8 cellular contexts compared by ENCODE assay signal in genomic region chr14:64387232-64387737, GRCh38. TPM values are rescaled to one million over a fixed set of nuclear protein-coding genes. Genes with fewer than 3 reads are reported as not detected.
DNase-seq lines count a peak whose midpoint lies in the region; ATAC-seq and TF ChIP-seq lines count a peak whose summit lies in the region.

No MANE protein-coding gene starts in this region.

- H3K4ac ChIP-seq in mesenchymal stem cell (ENCODE audit: low read depth in 1 of 2, low read length in 2 of 2), result peak overlapping the region; percentile 93 to 95

- POLR2A ChIA-PET in PC-9 (lab: Charles Lee; ENCODE audit: unreplicated experiment), result interaction anchor here (0.5 to 1.4 kb wide), 10 partner anchors 23 to 1558 kb away, joined by 3 to 12 read pairs (median 4); no protein-coding TSS in a partner anchor

- WGBS in mesenchymal stem cell, result 9% methylated on average over 25 of the region's 25 CpGs

- peak overlapping the region in 1 of 2 experiments; percentile 92 for H3K14ac ChIP-seq in mesenchymal stem cell (ENCODE audit: low read length in 2 of 2)

- intact Hi-C loops in PC-9 (cut with micrococcal nuclease; ENCODE audit: unreplicated experiment), result loop anchor here (1.0 kb wide), 1 partner anchor 116 kb away; the partner anchor contains the start of gene ZBTB25
- intact Hi-C loops in dendritic cell treated with granulocyte-macrophage colony-stimulating factor and Interleukin-4, amounts not matched to agents 40 ng/mL and 50 ng/mL, for 4 days (cut with micrococcal nuclease), result loop anchor here (5.0 kb wide), 1 partner anchor 80 kb away; the partner anchor contains the start of gene AKAP5

- H3K23ac ChIP-seq in mesenchymal stem cell (ENCODE audit: low read length in 2 of 2), result no peak overlapping the region

- H4K91ac ChIP-seq in mesenchymal stem cell (ENCODE audit: low read length), result peak overlapping the region; percentile 81

- H2BK5ac ChIP-seq in mesenchymal stem cell (ENCODE audit: low read depth, low read length, poor library complexity, severe bottlenecking), result peak overlapping the region; percentile 71

- H3F3A ChIP-seq in PC-9 (ENCODE audit: insufficient read depth, low read depth), result peaks cover 15% of the 10 kb centered on the region

- H3K9me2 ChIP-seq in PC-9 (ENCODE audit: insufficient read depth), result no peaks in the 10 kb centered on the region

- 0 out of 2 replicates have a peak, but pooled peaks cover 4% of the 10 kb centered on the region for H4K20me1 ChIP-seq in PC-9 (ENCODE audit: insufficient read depth)

- H3K4me3 Mint-ChIP-seq in dendritic cell treated with granulocyte-macrophage colony-stimulating factor and Interleukin-4, amounts not matched to agents 40 ng/mL and 50 ng/mL, for 4 days, result peak overlapping the region; percentile 88

- peak overlapping the region; percentile 91 for H4K8ac ChIP-seq in mesenchymal stem cell (ENCODE audit: low read length)

- H2AFZ ChIP-seq in PC-9 (peak overlapping the region; percentile 97), mesenchymal stem cell (ENCODE audit: low read depth, low read length) (peak overlapping the region; percentile 94)

- H3K4me2 ChIP-seq in PC-9 (peak overlapping the region; percentile 90), mesenchymal stem cell (ENCODE audit: low read length, poor library complexity, severe bottlenecking) (peak overlapping the region; percentile 99)

- peak; percentile 70 for DNase-seq in NCI-H748 (lab: John Stamatoyannopoulos, UW; ENCODE audit: unreplicated experiment)
- DNase-seq in NCI-H748 treated with DMSO at 0.1 percent for 48 hours (lab: John Stamatoyannopoulos, UW), result no peak
- peak; percentile 33 to 37 for DNase-seq in PC-9
- peak; percentile 53 for DNase-seq in mesenchymal stem cell
- DNase-seq in ureter (ENCODE audit: low spot score), result peak; percentile 55
- DNase-seq in NK-92 (lab: John Stamatoyannopoulos, UW; ENCODE audit: unreplicated experiment), result no peak

- peak overlapping the region; percentile 44 for H2BK15ac ChIP-seq in mesenchymal stem cell (ENCODE audit: low read depth, poor library complexity, severe bottlenecking)

- H3K4me1 ChIP-seq in PC-9 (replicated peaks; ENCODE audit: insufficient read depth) (peaks cover 23% of the 10 kb centered on the region), mesenchymal stem cell (ENCODE audit: control insufficient read depth, insufficient read depth, low read depth, low read length) (peaks cover 2% of the 10 kb centered on the region)

- peaks cover 7% of the 10 kb centered on the region; the same call in 1 of the 2 replicates for H3K36me3 ChIP-seq in PC-9 (ENCODE audit: low read depth)
- H3K36me3 ChIP-seq in mesenchymal stem cell (ENCODE audit: control insufficient read depth in 1 of 2, insufficient read depth in 2 of 2, low read depth in 1 of 2, low read length in 2 of 2), result peaks cover 4 to 16% of the 10 kb centered on the region in 2 experiments

- peak overlapping the region in 1 of 2 experiments; percentile 94 for H2BK12ac ChIP-seq in mesenchymal stem cell (ENCODE audit: low read length in 2 of 2)

- no peak overlapping the region for H2AK5ac ChIP-seq in mesenchymal stem cell (ENCODE audit: low read length, severe bottlenecking)

- peak overlapping the region; percentile 71 to 89 for H3K18ac ChIP-seq in mesenchymal stem cell (ENCODE audit: low read depth in 1 of 2, low read length in 2 of 2)

- peaks cover 32% of the 10 kb centered on the region for H3K4me1 Mint-ChIP-seq in dendritic cell treated with granulocyte-macrophage colony-stimulating factor and Interleukin-4, amounts not matched to agents 40 ng/mL and 50 ng/mL, for 4 days (ENCODE audit: low read depth)

- CTCF ChIA-PET in PC-9 (lab: Charles Lee), result interaction anchor here (0.5 to 1.7 kb wide), 4 partner anchors 43 to 949 kb away, joined by 3 to 5 read pairs (median 4); no protein-coding TSS in a partner anchor

- peak overlapping the region; percentile 89 for H3K27ac Mint-ChIP-seq in dendritic cell treated with granulocyte-macrophage colony-stimulating factor and Interleukin-4, amounts not matched to agents 40 ng/mL and 50 ng/mL, for 4 days

- TF ChIP-seq CTCF in PC-9 (conservative IDR thresholded peaks at IDR 0.05), result no peak

- H3K27ac ChIP-seq in PC-9 (peak overlapping the region; percentile 72), mesenchymal stem cell (ENCODE audit: low read length, poor library complexity, severe bottlenecking) (peak overlapping the region; percentile 82)

- H3K27me3 ChIP-seq in PC-9 (ENCODE audit: insufficient read depth, low read depth), result no peaks in the 10 kb centered on the region
- no peaks in the 10 kb centered on the region for H3K27me3 ChIP-seq in mesenchymal stem cell (ENCODE audit: control insufficient read depth in 1 of 2, insufficient read depth in 1 of 2, low read length in 2 of 2)

- H2BK120ac ChIP-seq in mesenchymal stem cell (ENCODE audit: low read depth, low read length), result no peak overlapping the region

- BruUV-seq in PC-9 (replicated peaks; lab: Mats Ljungman, UMichigan), result TSS peak; percentile 84

- peak; percentile 25 for ATAC-seq in HG02973 (IDR thresholded peaks at IDR 0.05; ENCODE audit: unreplicated experiment)

- H3K4me3 ChIP-seq in PC-9 (peak overlapping the region; percentile 73), mesenchymal stem cell (ENCODE audit: insufficient read depth in 1 of 2, low read depth in 1 of 2, low read length in 2 of 2) (peak overlapping the region; percentile 85 to 92)

- no peaks in the 10 kb centered on the region for H3K9me3 Mint-ChIP-seq in dendritic cell treated with granulocyte-macrophage colony-stimulating factor and Interleukin-4, amounts not matched to agents 40 ng/mL and 50 ng/mL, for 4 days

- H3K36me3 Mint-ChIP-seq in dendritic cell treated with granulocyte-macrophage colony-stimulating factor and Interleukin-4, amounts not matched to agents 40 ng/mL and 50 ng/mL, for 4 days (ENCODE audit: low read depth), result peaks cover 37% of the 10 kb centered on the region

- H3K27me3 Mint-ChIP-seq in dendritic cell treated with granulocyte-macrophage colony-stimulating factor and Interleukin-4, amounts not matched to agents 40 ng/mL and 50 ng/mL, for 4 days, result no peaks in the 10 kb centered on the region

- H3K9me3 ChIP-seq in PC-9 (ENCODE audit: insufficient read depth, low read depth), result no peaks in the 10 kb centered on the region
- no peaks in the 10 kb centered on the region for H3K9me3 ChIP-seq in mesenchymal stem cell (ENCODE audit: control insufficient read depth, low read length)

- peaks cover 55% of the 10 kb centered on the region for H3K79me2 ChIP-seq in PC-9 (ENCODE audit: low read depth)

- peaks cover 9% of the 10 kb centered on the region for H3K79me1 ChIP-seq in mesenchymal stem cell (replicated peaks; ENCODE audit: low read length, poor library complexity, severe bottlenecking)

- H3K9ac ChIP-seq in mesenchymal stem cell (ENCODE audit: low read length), result peak overlapping the region; percentile 89

RNA-seq across cellular contexts. Expression of gene MTHFD1, which starts 0.9 kb away (rescaled TPM):
- total RNA-seq in PC-9 (2021), result 130 and 161 TPM in 2 replicates
- polyA plus RNA-seq in mesenchymal stem cell (2013, experiment 1 of 2), result 44.1 TPM
- polyA plus RNA-seq in mesenchymal stem cell (2013, experiment 2 of 2), result 40.3 TPM
- 79.2 TPM for total RNA-seq in ureter

Comparison
In these comparisons a context has a peak if more than half of its experiments do, and no peak if none do; other contexts are left out.
1. DNase-seq: peak in NCI-H748 (single experiment), PC-9 (2 of 2), mesenchymal stem cell (single experiment) and ureter (single experiment); none in NCI-H748 treated with DMSO at 0.1 percent for 48 hours (single experiment) and NK-92 (single experiment).